13 cellular contexts compared by ENCODE assay signal in genomic region chr12:54051916-54052744, GRCh38. TPM values are rescaled to one million over a fixed set of nuclear protein-coding genes. Genes with fewer than 3 reads are reported as not detected.
DNase-seq lines count a peak whose midpoint lies in the region; TF ChIP-seq lines count a peak whose summit lies in the region.
"Had no signal": no experiment of that assay in that cellular context is flagged by ENCODE, and none has a peak within 500 bp of the region (broad histone marks: within the 10 kb centered on the region; RNA-seq: fewer than 3 reads in every experiment).

No MANE protein-coding gene starts in this region.

- no peak overlapping the region for H3K9ac ChIP-seq in smooth muscle cell (ENCODE audit: low read depth)

- intact Hi-C loops in posterior vena cava (cut with DNase I): no loop called here

- H2AFZ ChIP-seq in smooth muscle cell (ENCODE audit: low read depth): no peak overlapping the region

- H3K27me3 ChIP-seq in smooth muscle cell (ENCODE audit: low read depth): peaks cover 100% of the 10 kb centered on the region

- H3K9me3 ChIP-seq in smooth muscle cell (replicated peaks; ENCODE audit: low read depth): no peaks in the 10 kb centered on the region
- H3K9me3 ChIP-seq: body of pancreas had no signal

- H3K36me3 ChIP-seq in smooth muscle cell (ENCODE audit: low read depth): no peaks in the 10 kb centered on the region

- no peaks in the 10 kb centered on the region for H3K79me2 ChIP-seq in smooth muscle cell (ENCODE audit: low read depth)

- no peak overlapping the region for H3K4me3 ChIP-seq in fibroblast of villous mesenchyme (ENCODE audit: low read depth, low read length)
- H3K4me3 ChIP-seq in smooth muscle cell: peak overlapping the region; percentile 16
- H3K4me3 ChIP-seq: body of pancreas had no signal

- DNase-seq in NCI-H510A treated with DMSO at 0.1 percent for 48 hours (lab: John Stamatoyannopoulos, UW) (peak; percentile 24), NCI-H510A (lab: John Stamatoyannopoulos, UW) (no peak), NCI-H69 (lab: John Stamatoyannopoulos, UW) (peak; percentile 88), fibroblast of villous mesenchyme (ENCODE audit: low read depth) (peak; percentile 82), smooth muscle cell (lab: John Stamatoyannopoulos, UW; ENCODE audit: unreplicated experiment) (no peak), HuH-7.5 (ENCODE audit: low spot score) (no peak), posterior vena cava (ENCODE audit: low spot score) (no peak)
- no peak for DNase-seq in stimulated activated CD8-positive, alpha-beta memory T cell treated with anti-CD3 and anti-CD28 coated beads, Interleukin-4, amount 100 ng/mL, for 48 hours
- DNase-seq: 8988T; activated CD4-positive, CD25-positive, alpha-beta regulatory T cell treated with anti-CD3 and anti-CD28 coated beads, Interleukin-2, amount 50 U/mL, for 72 hours; body of pancreas; glutamatergic neuron; NCI-H446 had no signal

- peak overlapping the region; percentile 55 for H3K4me2 ChIP-seq in smooth muscle cell

- no peak overlapping the region for H3K27ac ChIP-seq in smooth muscle cell (ENCODE audit: low read depth)
- H3K27ac ChIP-seq: body of pancreas had no signal

- 5% methylated on average over 31 of the region's 31 CpGs for WGBS in smooth muscle cell (ENCODE audit: low lambda C conversion rate)

- TF ChIP-seq CTCF in fibroblast of villous mesenchyme (IDR thresholded peaks at IDR 0.05; ENCODE audit: insufficient read depth, low read depth, low read length) (no peak), smooth muscle cell (IDR thresholded peaks at IDR 0.05; ENCODE audit: borderline replicate concordance, insufficient read depth, poor library complexity, severe bottlenecking) (no peak)

- peaks cover 19% of the 10 kb centered on the region for H4K20me1 ChIP-seq in smooth muscle cell (ENCODE audit: low read depth)

- no peaks in the 10 kb centered on the region for H3F3A ChIP-seq in smooth muscle cell (ENCODE audit: low read depth)

- peaks cover 3% of the 10 kb centered on the region for H3K4me1 ChIP-seq in smooth muscle cell (ENCODE audit: low read depth)

RNA-seq across cellular contexts. Expression of gene HOXC4, which starts 1.5 kb away (rescaled TPM):
- total RNA-seq in fibroblast of villous mesenchyme (under 0.01 and 1.6 TPM in 2 replicates), smooth muscle cell (0.49 TPM in 2 replicates), posterior vena cava (10 to 100 TPM; 17.1 to 19.4 TPM)
- 1.2 and 1.9 TPM in 2 replicates for polyA plus RNA-seq in smooth muscle cell
- total RNA-seq: body of pancreas had no signal

RNA-seq across cellular contexts. Expression of gene HOXC5, which starts 19.3 kb away (rescaled TPM):
- total RNA-seq in fibroblast of villous mesenchyme (0.43 and 1.3 TPM in 2 replicates), smooth muscle cell (1.3 TPM in 1 of 2 replicates, not detected in the other), posterior vena cava (1 to 10 TPM; 2.9 to 5.6 TPM)
- polyA plus RNA-seq in smooth muscle cell: 0.54 TPM in 1 of 2 replicates, not detected in the other
- total RNA-seq: body of pancreas had no signal

RNA-seq across cellular contexts. Expression of gene HOXC6, which starts 23.9 kb away (rescaled TPM):
- total RNA-seq in fibroblast of villous mesenchyme (1.6 and 1.7 TPM in 2 replicates), smooth muscle cell (3.0 and 3.1 TPM in 2 replicates), posterior vena cava (10 to 100 TPM; 23.5 to 31.1 TPM)
- 8.3 and 12.3 TPM in 2 replicates for polyA plus RNA-seq in smooth muscle cell
- total RNA-seq: body of pancreas had no signal

RNA-seq across cellular contexts. Expression of gene HOXC8, which starts 43.3 kb away (rescaled TPM):
- total RNA-seq in fibroblast of villous mesenchyme (0.86 and 2.6 TPM in 2 replicates), smooth muscle cell (1.4 and 1.6 TPM in 2 replicates), posterior vena cava (10 to 100 TPM; 13.5 to 22.4 TPM)
- 3.8 and 4.4 TPM in 2 replicates for polyA plus RNA-seq in smooth muscle cell
- total RNA-seq: body of pancreas had no signal

RNA-seq across cellular contexts. Expression of gene HOXC9, which starts 52.2 kb away (rescaled TPM):
- total RNA-seq in fibroblast of villous mesenchyme: 0.86 and 7.4 TPM in 2 replicates
- 0.54 and 1.2 TPM in 2 replicates for total RNA-seq in smooth muscle cell
- polyA plus RNA-seq in smooth muscle cell: 2.5 and 2.7 TPM in 2 replicates
- 10 to 100 TPM in 1 of 2 donors, 1 to 10 TPM in 1; 7.0 to 12.0 TPM for total RNA-seq in posterior vena cava
- total RNA-seq: body of pancreas had no signal

Comparison
In these comparisons a context has a peak if more than half of its experiments do, and no peak if none do; other contexts are left out.
1. DNase-seq: peak in NCI-H510A treated with DMSO at 0.1 percent for 48 hours (single experiment), NCI-H69 (single experiment) and fibroblast of villous mesenchyme (single experiment); none in NCI-H510A (single experiment), smooth muscle cell (single experiment), HuH-7.5 (single experiment), posterior vena cava (single experiment) and stimulated activated CD8-positive, alpha-beta memory T cell treated with anti-CD3 and anti-CD28 coated beads, Interleukin-4, amount 100 ng/mL, for 48 hours (single experiment).